10 cellular contexts compared by ENCODE assay signal in genomic region chr22:31646186-31647019, GRCh38. TPM values are rescaled to one million over a fixed set of nuclear protein-coding genes. Genes with fewer than 3 reads are reported as not detected.
DNase-seq lines count a peak whose midpoint lies in the region; ATAC-seq lines count a peak whose summit lies in the region.
"Had no signal": no experiment of that assay in that cellular context is flagged by ENCODE, and none has a peak within 500 bp of the region (broad histone marks: within the 10 kb centered on the region; RNA-seq: fewer than 3 reads in every experiment).

No MANE protein-coding gene starts in this region.

- no peak for ATAC-seq in GM19023 (IDR thresholded peaks at IDR 0.05; ENCODE audit: unreplicated experiment)

- peak overlapping the region; percentile 61 for H3K27ac ChIP-seq in duodenal mucosa (ENCODE audit: low read depth, low read length)
- H3K27ac ChIP-seq: 22Rv1, VCaP had no signal

- no peaks in the 10 kb centered on the region for H3K9me3 ChIP-seq in duodenal mucosa (ENCODE audit: control insufficient read depth in 1 of 2, low read length in 2 of 2)

- peaks cover 22 to 41% of the 10 kb centered on the region in 2 donors for H3K36me3 ChIP-seq in duodenal mucosa (ENCODE audit: control insufficient read depth in 1 of 2, insufficient read depth in 2 of 2, low read length in 2 of 2)

- peaks cover 0 to 12% of the 10 kb centered on the region in 2 donors for H3K4me1 ChIP-seq in duodenal mucosa (ENCODE audit: control insufficient read depth in 1 of 2, insufficient read depth in 2 of 2, low read length in 2 of 2)

- no peak overlapping the region for H3K4me3 ChIP-seq in duodenal mucosa (ENCODE audit: low read depth in 1 of 2, low read length in 2 of 2)

- no peak overlapping the region for H3K9ac ChIP-seq in duodenal mucosa (ENCODE audit: low read depth in 1 of 2, low read length in 2 of 2)

- H3K27me3 ChIP-seq in duodenal mucosa (ENCODE audit: control insufficient read depth in 1 of 2, insufficient read depth in 2 of 2, low read length in 2 of 2), result no peaks in the 10 kb centered on the region

- peak; percentile 45 for DNase-seq in NK-92 treated with Interleukin-12 subunit alpha and Interleukin-12 subunit beta, amount 100 ng/mL, for 24 hours (lab: John Stamatoyannopoulos, UW)
- DNase-seq in NK-92 (lab: John Stamatoyannopoulos, UW; ENCODE audit: unreplicated experiment), result no peak
- DNase-seq in M059J (ENCODE audit: low read depth), result peak; percentile 98
- peak; percentile 63 for DNase-seq in stimulated activated CD4-positive, alpha-beta T cell treated with anti-CD3 and anti-CD28 coated beads, Interleukin-15, amount 100 ng/mL, for 24 hours
- DNase-seq in NCI-H526 (lab: John Stamatoyannopoulos, UW), result no peak
- DNase-seq in NCI-H510A treated with DMSO at 0.1 percent for 48 hours (lab: John Stamatoyannopoulos, UW), result no peak

RNA-seq across cellular contexts. Expression of gene PISD, which starts 15.6 kb away (rescaled TPM):
- total RNA-seq in M059J (2014; rRNA removed; shearing (Covaris generic)), result 20.1 and 21.7 TPM in 2 replicates

Comparison
In these comparisons a context has a peak if more than half of its experiments do, and no peak if none do; other contexts are left out.
1. DNase-seq: peak in NK-92 treated with Interleukin-12 subunit alpha and Interleukin-12 subunit beta, amount 100 ng/mL, for 24 hours (single experiment), M059J (single experiment) and stimulated activated CD4-positive, alpha-beta T cell treated with anti-CD3 and anti-CD28 coated beads, Interleukin-15, amount 100 ng/mL, for 24 hours (single experiment); none in NK-92 (single experiment), NCI-H526 (0 of 2) and NCI-H510A treated with DMSO at 0.1 percent for 48 hours (single experiment).